11 cellular contexts compared by ENCODE assay signal in the genomic region with DNA sequence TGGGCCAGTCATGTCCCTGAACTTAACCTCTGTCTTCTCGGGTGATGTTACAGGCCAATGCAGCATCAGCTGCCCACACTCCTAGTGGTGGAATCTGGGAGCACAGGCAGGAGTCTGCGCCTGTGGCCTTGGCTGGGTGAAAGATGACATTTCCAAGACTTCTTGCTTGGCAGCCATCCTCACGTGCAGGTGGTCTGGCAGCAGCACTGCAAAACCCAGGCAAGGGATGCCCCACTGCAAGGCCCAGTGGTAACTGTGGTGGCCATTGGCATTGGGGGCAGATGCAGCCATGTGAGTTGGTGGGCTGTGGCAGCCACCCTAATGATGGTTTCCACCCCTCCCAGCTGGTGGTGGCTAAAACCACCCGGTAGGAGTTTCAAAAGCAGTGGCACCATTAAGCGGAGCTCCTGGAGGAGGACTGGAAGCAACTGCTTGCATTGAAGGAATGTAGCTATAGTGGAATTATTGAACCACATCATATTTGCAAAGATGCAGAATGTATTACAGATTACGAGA.
DNase-seq lines count a peak whose midpoint lies in the region; ATAC-seq lines count a peak whose summit lies in the region.
"Had no signal": no experiment of that assay in that cellular context is flagged by ENCODE, and none has a peak within 500 bp of the region (broad histone marks: within the 10 kb centered on the region; RNA-seq: fewer than 3 reads in every experiment).

No MANE protein-coding gene starts in this region.

- DNase-seq in stimulated activated CD4-positive, alpha-beta T cell treated with anti-CD3 and anti-CD28 coated beads, Interleukin-2, amount 100 ng/mL, for 48 hours, result peak; percentile 12 to 16
- DNase-seq in stimulated activated CD4-positive, alpha-beta T cell treated with anti-CD3 and anti-CD28 coated beads, Interleukin-4, amount 100 ng/mL, for 1 hour, result no peak
- peak; percentile 3 for DNase-seq in RPMI8226
- peak; percentile 33 for DNase-seq in germinal center (ENCODE audit: low spot score)
- no peak for DNase-seq in Ammon's horn (ENCODE audit: low spot score)
- no peak for DNase-seq in mucosa of gallbladder (ENCODE audit: low spot score)
- no peak for DNase-seq in NCI-H1092 (lab: John Stamatoyannopoulos, UW)
- DNase-seq: cortex of kidney, GDM1, NCI-H1930 had no signal

- ATAC-seq in HG02840 (IDR thresholded peaks at IDR 0.05; ENCODE audit: low FRiP score, unreplicated experiment), result no peak

Comparison
In these comparisons a context has a peak if more than half of its experiments do, and no peak if none do; other contexts are left out.
1. DNase-seq: peak in stimulated activated CD4-positive, alpha-beta T cell treated with anti-CD3 and anti-CD28 coated beads, Interleukin-2, amount 100 ng/mL, for 48 hours (2 of 2), RPMI8226 (single experiment) and germinal center (single experiment); none in stimulated activated CD4-positive, alpha-beta T cell treated with anti-CD3 and anti-CD28 coated beads, Interleukin-4, amount 100 ng/mL, for 1 hour (single experiment), Ammon's horn (single experiment), mucosa of gallbladder (single experiment) and NCI-H1092 (single experiment).